In the genomic region with DNA sequence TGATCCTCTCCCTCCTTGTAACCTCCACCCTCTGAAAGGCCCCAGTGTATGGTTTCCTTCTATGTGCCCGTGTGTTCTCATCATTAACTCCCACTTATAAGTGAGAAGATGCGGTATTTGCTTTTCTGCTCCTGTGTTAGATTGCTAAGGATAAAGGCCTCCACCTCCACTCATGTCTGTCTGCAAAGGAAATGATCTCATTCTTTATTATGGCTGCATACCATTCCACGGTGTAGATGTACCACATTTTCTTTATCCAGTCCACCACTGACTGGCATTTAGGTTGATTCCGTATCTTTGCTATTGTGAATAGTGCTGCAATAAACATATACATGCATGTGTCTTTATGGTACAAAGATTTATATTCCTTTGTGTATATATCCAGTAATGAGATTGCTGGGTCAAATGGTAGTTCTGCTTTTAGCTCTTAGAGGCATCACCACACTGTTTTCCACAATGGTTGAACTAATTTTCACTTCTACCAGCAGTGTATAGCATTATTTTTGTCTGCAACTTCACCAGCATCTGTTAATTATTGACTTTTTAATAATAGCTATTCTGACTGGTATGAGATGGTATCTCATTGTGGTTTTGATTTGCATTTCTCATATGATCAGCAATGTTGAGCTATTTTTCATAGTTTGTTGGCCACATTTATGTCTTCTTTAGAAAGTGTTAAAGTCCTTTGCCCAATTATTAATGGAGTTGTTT, we compare ENCODE assay signal across 18 cellular contexts.
DNase-seq lines count a peak whose midpoint lies in the region; ATAC-seq and TF ChIP-seq lines count a peak whose summit lies in the region.
"Had no signal": no experiment of that assay in that cellular context is flagged by ENCODE, and none has a peak within 500 bp of the region (broad histone marks: within the 10 kb centered on the region; RNA-seq: fewer than 3 reads in every experiment).

No MANE protein-coding gene starts in this region.

- no peak overlapping the region for H3K4me3 ChIP-seq in body of pancreas
- H3K4me3 ChIP-seq: GM23338, smooth muscle cell had no signal

- ATAC-seq in GM18907 (IDR thresholded peaks at IDR 0.05; ENCODE audit: unreplicated experiment) (peak; percentile 97), GM21576 (IDR thresholded peaks at IDR 0.05; ENCODE audit: unreplicated experiment) (peak; percentile 68), HG03060 (IDR thresholded peaks at IDR 0.05; ENCODE audit: low read depth, unreplicated experiment) (peak; percentile 97), body of pancreas (no peak)
- ATAC-seq: GM23338, Right ventricle myocardium inferior had no signal

- no peaks in the 10 kb centered on the region for H3K36me3 ChIP-seq in body of pancreas (replicated peaks in 1 of 2; ENCODE audit: insufficient read depth in 1 of 2, low read depth in 2 of 2)
- H3K36me3 ChIP-seq: brain microvascular endothelial cell had no signal

- peak; percentile 11 for DNase-seq in NCI-H526 treated with DMSO at 0.1 percent for 48 hours (lab: John Stamatoyannopoulos, UW)
- no peak for DNase-seq in body of pancreas
- DNase-seq in T1000 (lab: John Stamatoyannopoulos, UW): no peak
- no peak for DNase-seq in 8988T
- DNase-seq in SIG-M5 (lab: John Stamatoyannopoulos, UW): no peak
- DNase-seq: activated gamma-delta T cell; brain microvascular endothelial cell; DMS79; effector CD4-positive, alpha-beta T cell; mesendoderm; NCI-H2029; NCI-H82 had no signal

- no peaks in the 10 kb centered on the region for H3K4me1 ChIP-seq in body of pancreas

- intact Hi-C loops in body of pancreas (cut with DNase I): no loop called here

- H3K27me3 ChIP-seq in body of pancreas: no peaks in the 10 kb centered on the region
- H3K27me3 ChIP-seq: brain microvascular endothelial cell had no signal

- H3K27ac ChIP-seq in body of pancreas: no peak overlapping the region
- H3K27ac ChIP-seq: brain microvascular endothelial cell had no signal

- WGBS in body of pancreas, 2 donors: 83 to 90% methylated on average over 4 of the region's 4 CpGs

- H3K9me3 ChIP-seq in body of pancreas: no peaks in the 10 kb centered on the region

- TF ChIP-seq CTCF in body of pancreas (IDR thresholded peaks at IDR 0.05): no peak

- no peak for TF ChIP-seq POLR2A in body of pancreas (IDR thresholded peaks at IDR 0.05)
